1 cellular context compared by ENCODE assay signal in genomic region chr1:110548381-110548780, GRCh38.
TF ChIP-seq lines count a peak whose summit lies in the region.

No MANE protein-coding gene starts in this region.

TF ChIP-seq in H1, 55 proteins besides CTCF, POLR2A, EP300 and RAD21 (continued from another document):
- TF ChIP-seq CHD7 (IDR thresholded peaks at IDR 0.05; ENCODE audit: insufficient replicate concordance, low read length), result no peak
- no peak for TF ChIP-seq TBP (IDR thresholded peaks at IDR 0.05; ENCODE audit: low read depth, low read length)
- no peak for TF ChIP-seq SP1 (IDR thresholded peaks at IDR 0.05; ENCODE audit: low read depth, low read length)
- no peak for TF ChIP-seq CREB1 (IDR thresholded peaks at IDR 0.05)
- TF ChIP-seq NANOG (IDR thresholded peaks at IDR 0.05; ENCODE audit: insufficient read depth, low read depth, low read length, poor library complexity, severe bottlenecking), result no peak
- TF ChIP-seq SAP30 (IDR thresholded peaks at IDR 0.05; ENCODE audit: insufficient read depth, insufficient replicate concordance, low read length), result no peak
- no peak for TF ChIP-seq ASH2L (IDR thresholded peaks at IDR 0.05; ENCODE audit: low read length)
- no peak for TF ChIP-seq CBX8 (IDR thresholded peaks at IDR 0.05; ENCODE audit: borderline replicate concordance, low read depth, low read length)
- TF ChIP-seq TEAD4 (IDR thresholded peaks at IDR 0.05; ENCODE audit: low read depth, low read length), result no peak
TF ChIP-seq in H1: peak in this region for 0.
